Comparison of ENCODE assay signal across 19 cellular contexts in the genomic region with DNA sequence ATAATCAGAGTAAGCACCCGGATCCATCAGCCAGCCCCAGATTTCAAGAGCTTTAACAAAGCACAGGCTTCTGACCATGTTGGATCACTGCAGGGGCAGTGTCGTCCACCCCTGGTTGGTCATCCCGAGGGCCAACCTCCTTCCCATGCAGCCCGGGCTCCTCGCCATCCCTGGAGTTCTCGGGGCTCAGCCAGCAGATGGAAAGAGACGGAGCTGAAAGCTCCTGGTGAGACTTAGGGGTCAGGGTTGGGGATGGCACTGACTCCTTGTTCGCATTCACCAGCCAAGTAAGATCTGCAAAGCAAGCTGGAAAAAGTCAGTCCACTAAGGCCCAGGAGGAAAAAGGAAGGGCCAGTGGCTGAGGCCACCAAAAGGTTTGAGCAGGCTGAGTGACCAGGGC.
"Had no signal": no experiment of that assay in that cellular context is flagged by ENCODE, and none has a peak within 500 bp of the region (broad histone marks: within the 10 kb centered on the region; RNA-seq: fewer than 3 reads in every experiment).

No MANE protein-coding gene starts in this region.

- H3K4me1 Mint-ChIP-seq: activated B cell treated with CpG ODN at 0.5 μM for 24 hours; activated CD4-positive, alpha-beta memory T cell treated with anti-CD3 and anti-CD28 coated beads, Interleukin-2, amount 10 ng/mL, durations not matched to agents 7 days and 5 days; activated naive CD8-positive, alpha-beta T cell treated with anti-CD3 and anti-CD28 coated beads, Interleukin-2, amount 10 ng/mL, durations not matched to agents 7 days and 5 days had no signal

- H3K27me3 ChIP-seq: body of pancreas, vagina had no signal

- H3K9me3 ChIP-seq: body of pancreas, vagina had no signal

- H3K27ac Mint-ChIP-seq: activated B cell treated with CpG ODN at 0.5 μM for 24 hours; activated CD4-positive, alpha-beta memory T cell treated with anti-CD3 and anti-CD28 coated beads, Interleukin-2, amount 10 ng/mL, durations not matched to agents 7 days and 5 days; activated naive CD8-positive, alpha-beta T cell treated with anti-CD3 and anti-CD28 coated beads, Interleukin-2, amount 10 ng/mL, durations not matched to agents 7 days and 5 days; progenitor cell of endocrine pancreas; stimulated activated naive CD8-positive, alpha-beta T cell treated with anti-CD3 and anti-CD28 coated beads, Interleukin-15, Interleukin-2, amounts not matched to agents 100 ng/mL and 50 ng/mL, for 24 hours had no signal

- H3K4me1 ChIP-seq: body of pancreas, vagina had no signal

- DNase-seq: activated B cell treated with CpG ODN at 0.5 μM for 24 hours; activated CD4-positive, alpha-beta T cell treated with anti-CD3 and anti-CD28 coated beads for 4 hours; activated naive CD8-positive, alpha-beta T cell treated with anti-CD3 and anti-CD28 coated beads, Interleukin-2, amount 10 ng/mL, durations not matched to agents 7 days and 5 days; body of pancreas; caudate nucleus; foreskin melanocyte; glutamatergic neuron; hippocampal formation; left colon; midbrain; small intestine; stimulated activated CD4-positive, alpha-beta T cell treated with anti-CD3 and anti-CD28 coated beads, Interleukin-15, amount 100 ng/mL, for 24 hours; stimulated activated CD4-positive, alpha-beta T cell treated with anti-CD3 and anti-CD28 coated beads, Interleukin-2, amount 100 ng/mL, for 48 hours had no signal

- H3K9me3 Mint-ChIP-seq: activated CD4-positive, alpha-beta memory T cell treated with anti-CD3 and anti-CD28 coated beads, Interleukin-2, amount 10 ng/mL, durations not matched to agents 7 days and 5 days; activated naive CD8-positive, alpha-beta T cell treated with anti-CD3 and anti-CD28 coated beads, Interleukin-2, amount 10 ng/mL, durations not matched to agents 7 days and 5 days had no signal

- H3K27me3 Mint-ChIP-seq: activated B cell treated with CpG ODN at 0.5 μM for 24 hours; activated CD4-positive, alpha-beta memory T cell treated with anti-CD3 and anti-CD28 coated beads, Interleukin-2, amount 10 ng/mL, durations not matched to agents 7 days and 5 days had no signal

- H3K27ac ChIP-seq: body of pancreas, SK-N-MC, vagina had no signal

- ATAC-seq: body of pancreas, left colon had no signal

- H3K36me3 ChIP-seq: vagina had no signal

- H3K36me3 Mint-ChIP-seq: activated naive CD8-positive, alpha-beta T cell treated with anti-CD3 and anti-CD28 coated beads, Interleukin-2, amount 10 ng/mL, durations not matched to agents 7 days and 5 days had no signal

- H3K4me3 ChIP-seq: body of pancreas, lung, SK-N-MC, vagina had no signal

- H3K4me3 Mint-ChIP-seq: activated B cell treated with CpG ODN at 0.5 μM for 24 hours; activated CD4-positive, alpha-beta memory T cell treated with anti-CD3 and anti-CD28 coated beads, Interleukin-2, amount 10 ng/mL, durations not matched to agents 7 days and 5 days; activated naive CD8-positive, alpha-beta T cell treated with anti-CD3 and anti-CD28 coated beads, Interleukin-2, amount 10 ng/mL, durations not matched to agents 7 days and 5 days; stimulated activated naive CD8-positive, alpha-beta T cell treated with anti-CD3 and anti-CD28 coated beads, Interleukin-15, Interleukin-2, amounts not matched to agents 100 ng/mL and 50 ng/mL, for 24 hours had no signal
